ENCODE assay signal across 32 cellular contexts in genomic region chr13:101511766-101512165, GRCh38. TPM values are rescaled to one million over a fixed set of nuclear protein-coding genes. Genes with fewer than 3 reads are reported as not detected.
DNase-seq lines count a peak whose midpoint lies in the region; FAIRE-seq and TF ChIP-seq lines count a peak whose summit lies in the region.
"Had no signal": no experiment of that assay in that cellular context is flagged by ENCODE, and none has a peak within 500 bp of the region (broad histone marks: within the 10 kb centered on the region; RNA-seq: fewer than 3 reads in every experiment).

No MANE protein-coding gene starts in this region.

- H3K9ac ChIP-seq in trophoblast cell (ENCODE audit: low read length) (no peak overlapping the region), kidney (ENCODE audit: low read length in 2 of 2) (no peak overlapping the region)

- H3K79me1 ChIP-seq in trophoblast cell (ENCODE audit: low read length), result no peaks in the 10 kb centered on the region

- H3K36me3 ChIP-seq in ascending aorta (no peaks in the 10 kb centered on the region), trophoblast cell (ENCODE audit: control insufficient read depth in 1 of 2, insufficient read depth in 2 of 2, low read length in 2 of 2) (no peaks in the 10 kb centered on the region), kidney (ENCODE audit: control insufficient read depth in 1 of 2, insufficient read depth in 2 of 2, low read length in 2 of 2) (no peaks in the 10 kb centered on the region), H7 (replicated peaks; ENCODE audit: control insufficient read depth, insufficient read depth, low read length) (no peaks in the 10 kb centered on the region)
- H3K36me3 ChIP-seq: breast epithelium, SJSA1, upper lobe of left lung had no signal

- no peak overlapping the region for H2BK5ac ChIP-seq in trophoblast cell (ENCODE audit: low read depth, low read length, poor library complexity)

- H3K9me3 ChIP-seq in ascending aorta (no peaks in the 10 kb centered on the region), trophoblast cell (ENCODE audit: insufficient read depth, low read depth, low read length) (no peaks in the 10 kb centered on the region), kidney (ENCODE audit: control insufficient read depth in 1 of 2, low read length in 2 of 2) (no peaks in the 10 kb centered on the region)
- H3K9me3 ChIP-seq: breast epithelium, Caco-2, SJSA1, upper lobe of left lung had no signal

- H2AFZ ChIP-seq in trophoblast cell (ENCODE audit: insufficient read depth, low read length, poor library complexity), result no peak overlapping the region

- no peak overlapping the region for H2AK5ac ChIP-seq in trophoblast cell (ENCODE audit: low read length)

- FAIRE-seq in H54 (lab: Jason Lieb, UNC) (peak; percentile 96), kidney (lab: Jason Lieb, UNC) (no peak)
- FAIRE-seq: colon, G401.6, keratinocyte, TTC549 had no signal

- no peak overlapping the region for H3K4me2 ChIP-seq in trophoblast cell (ENCODE audit: low read length)

- DNase-seq in H54 (ENCODE audit: insufficient read length, low spot score) (no peak), ascending aorta (ENCODE audit: low spot score in 2 of 2) (no peak), fibroblast of peridontal ligament (ENCODE audit: extremely low read depth) (peak; percentile 76), trophoblast cell (no peak), T1000 (lab: John Stamatoyannopoulos, UW) (no peak), kidney (no peak), SK-N-DZ (ENCODE audit: low spot score) (no peak), H7 (no peak)
- DNase-seq: activated CD4-positive, alpha-beta T cell treated with anti-CD3 and anti-CD28 coated beads, Interleukin-2, amount 50 U/mL, for 4 hours; activated CD4-positive, CD25-positive, alpha-beta regulatory T cell; activated naive CD4-positive, alpha-beta T cell; activated naive CD8-positive, alpha-beta T cell treated with anti-CD3 and anti-CD28 coated beads, Interleukin-2, amount 50 U/mL, for 24 hours; Caco-2; effector CD4-positive, alpha-beta T cell; head of caudate nucleus; IMR-90; left ventricle myocardium superior; natural killer cell; NCI-H1694; occipital lobe; RPMI8226; stimulated activated CD4-positive, alpha-beta T cell treated with anti-CD3 and anti-CD28 coated beads, Interleukin-15, amount 100 ng/mL, for 24 hours; stimulated activated naive B cell treated with anti-CD40 and anti-IgM and Interleukin-4, amounts not matched to agents 10 μg/mL and 1 μg/mL and 100 μg/mL, for 72 hours; substantia nigra; upper lobe of left lung had no signal

- H3K4me1 ChIP-seq in ascending aorta (peaks cover 0 to 7% of the 10 kb centered on the region in 2 donors), trophoblast cell (ENCODE audit: control insufficient read depth in 1 of 2, insufficient read depth in 2 of 2, low read length in 2 of 2) (peaks cover 0 to 4% of the 10 kb centered on the region in 2 experiments), kidney (ENCODE audit: control insufficient read depth in 1 of 2, insufficient read depth in 1 of 2, low read depth in 1 of 2, low read length in 2 of 2) (no peaks in the 10 kb centered on the region)
- H3K4me1 ChIP-seq: breast epithelium, Caco-2, upper lobe of left lung had no signal

- H4K12ac ChIP-seq in trophoblast cell (ENCODE audit: low read depth, low read length), result no peak overlapping the region

- H3K27me3 ChIP-seq in ascending aorta, result no peaks in the 10 kb centered on the region
- no peaks in the 10 kb centered on the region for H3K27me3 ChIP-seq in trophoblast cell (ENCODE audit: insufficient read depth, low read length)
- H3K27me3 ChIP-seq in H7 (ENCODE audit: control insufficient read depth, insufficient read depth, low read length), result no peaks in the 10 kb centered on the region
- H3K27me3 ChIP-seq: breast epithelium, SJSA1, upper lobe of left lung had no signal

- no peak overlapping the region for H3K14ac ChIP-seq in trophoblast cell (ENCODE audit: low read length)

- no CpG with 5 or more reads among the region's 2 CpGs for WGBS in trophoblast cell (ENCODE audit: extremely low coverage, insufficient coverage, insufficient read length)

- TF ChIP-seq CTCF in ascending aorta (IDR thresholded peaks at IDR 0.05) (no peak), kidney (IDR thresholded peaks at IDR 0.05; ENCODE audit: borderline replicate concordance, extremely low read depth, insufficient read depth) (no peak)

- H3K4me3 ChIP-seq in ascending aorta (no peak overlapping the region), trophoblast cell (ENCODE audit: low read depth, low read length) (no peak overlapping the region), kidney (ENCODE audit: low read length in 2 of 2) (no peak overlapping the region), H7 (ENCODE audit: insufficient read depth, low read depth, low read length) (no peak overlapping the region)
- H3K4me3 ChIP-seq: breast epithelium, SJSA1, upper lobe of left lung had no signal

- no peak overlapping the region for H2BK12ac ChIP-seq in trophoblast cell (ENCODE audit: low read length)

- H4K91ac ChIP-seq in trophoblast cell (ENCODE audit: low read depth, low read length), result no peak overlapping the region

- H3K79me2 ChIP-seq in trophoblast cell (ENCODE audit: control insufficient read depth, insufficient read depth, low read length, poor library complexity), result no peaks in the 10 kb centered on the region

- H3K4ac ChIP-seq in trophoblast cell (ENCODE audit: low read depth, low read length), result no peak overlapping the region

- no peak overlapping the region for H4K8ac ChIP-seq in trophoblast cell (ENCODE audit: low read depth, low read length)

- intact Hi-C loops in ascending aorta (cut with DNase I) (no loop called here), kidney (cut with DNase I) (loop anchor here (10.0 kb wide), 1 partner anchor 253 kb away; no protein-coding TSS in a partner anchor)

- H3K18ac ChIP-seq in trophoblast cell (ENCODE audit: low read length), result no peak overlapping the region

- H3K27ac ChIP-seq in ascending aorta (peak overlapping the region; percentile 15 to 33), trophoblast cell (ENCODE audit: low read depth, low read length) (peak overlapping the region; percentile 21), kidney (ENCODE audit: low read depth in 2 of 2, low read length in 2 of 2) (no peak overlapping the region)
- H3K27ac ChIP-seq: breast epithelium, SJSA1, upper lobe of left lung had no signal

- TF ChIP-seq POLR2A in H54 (IDR thresholded peaks at IDR 0.05; ENCODE audit: low read depth, low read length), result no peak

- H2BK120ac ChIP-seq in trophoblast cell (ENCODE audit: insufficient read depth, low read length, poor library complexity), result no peak overlapping the region

- no peak overlapping the region for H3K23ac ChIP-seq in trophoblast cell (ENCODE audit: low read length)

RNA-seq across cellular contexts. Expression of gene ITGBL1, which starts 59.3 kb away (rescaled TPM):
- 47.1 TPM for total RNA-seq in ascending aorta
- polyA plus RNA-seq in trophoblast cell (2013), result 0.10 and 0.14 TPM in 2 replicates
- total RNA-seq in kidney, result 7.7 TPM
- 1.4 TPM for polyA plus RNA-seq in kidney (ENCODE audit: insufficient read depth, low read depth, low replicate concordance)
- 0.02 TPM in 1 of 2 replicates, not detected in the other for polyA plus RNA-seq in SK-N-DZ (2014; cell fraction: cytosol; rRNA removed)
- polyA plus RNA-seq in SK-N-DZ (2014; cell fraction: nucleus; rRNA removed), result 0.46 TPM in 1 of 2 replicates, not detected in the other
- 0.03 TPM in 1 of 2 replicates, not detected in the other for total RNA-seq in H7 (2014; rRNA removed; shearing (Covaris generic))
- total RNA-seq: Caco-2, natural killer cell had no signal
- polyA plus RNA-seq: CD14-positive monocyte had no signal

Comparison
In these comparisons a context has a peak if more than half of its experiments do, and no peak if none do; other contexts are left out.
1. H3K27ac ChIP-seq: peak in ascending aorta (2 of 2) and trophoblast cell (single experiment); none in kidney (0 of 2).